17 cellular contexts compared by ENCODE assay signal in the genomic region with DNA sequence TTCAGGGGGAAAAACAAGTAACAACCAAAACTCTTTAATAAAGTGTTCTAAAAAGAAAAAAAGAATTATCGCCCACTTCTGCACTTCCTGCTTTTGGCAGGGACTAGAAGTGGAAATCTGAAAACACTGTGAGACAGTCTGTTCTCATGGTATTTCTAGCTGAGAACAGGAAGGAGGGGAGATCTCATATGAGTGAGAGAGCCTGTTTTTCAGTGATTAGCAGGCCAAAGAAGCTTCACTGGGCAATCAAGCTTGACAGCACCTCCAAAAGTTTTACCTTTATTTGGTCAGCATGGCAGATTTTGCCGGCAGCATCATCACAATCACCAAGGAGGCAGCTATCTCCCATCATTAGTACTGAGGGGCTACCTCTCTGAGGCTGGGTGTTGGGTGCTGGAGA.
DNase-seq lines count a peak whose midpoint lies in the region; ATAC-seq, FAIRE-seq and TF ChIP-seq lines count a peak whose summit lies in the region.
"Had no signal": no experiment of that assay in that cellular context is flagged by ENCODE, and none has a peak within 500 bp of the region (broad histone marks: within the 10 kb centered on the region; RNA-seq: fewer than 3 reads in every experiment).

No MANE protein-coding gene starts in this region.

- TF ChIP-seq CTCF in GM12878 (IDR thresholded peaks at IDR 0.05 in 2 of 3, conservative IDR thresholded peaks at IDR 0.05 in 1 of 3; ENCODE audit: control insufficient read depth in 2 of 3, extremely low read depth in 1 of 3, insufficient read depth in 1 of 3, low read depth in 3 of 3, low read length in 3 of 3): no peak

- CTCF ChIA-PET in GM12878 (lab: Yijun Ruan, JAX): interaction anchor here (0.5 to 1.1 kb wide), 2 partner anchors 110 to 124 kb away, joined by 3 read pairs; no protein-coding TSS in a partner anchor

- TF ChIP-seq RAD21 in GM12878 (IDR thresholded peaks at IDR 0.05; ENCODE audit: insufficient read depth, low read depth, low read length): no peak

- WGBS in GM12878 (ENCODE audit: insufficient coverage, insufficient replicate concordance, low lambda C conversion rate, missing lambda C conversion rate): 21% methylated on average over 2 of the region's 2 CpGs

- ATAC-seq in HG02610 (IDR thresholded peaks at IDR 0.05; ENCODE audit: unreplicated experiment) (peak; percentile 43), GM12878 (peak; percentile 62), HG02623 (IDR thresholded peaks at IDR 0.05; ENCODE audit: unreplicated experiment) (no peak)
- peak; percentile 40 to 47 for ATAC-seq in stimulated activated naive B cell treated with anti-CD40 and anti-IgM and Interleukin-4, amounts not matched to agents 10 μg/mL and 1 μg/mL and 100 μg/mL, for 72 hours (replicated peaks)

- H3K27ac Mint-ChIP-seq in stimulated activated naive B cell treated with anti-CD40 and anti-IgM and Interleukin-4, amounts not matched to agents 10 μg/mL and 1 μg/mL and 100 μg/mL, for 72 hours: no peak overlapping the region
- H3K27ac Mint-ChIP-seq: endodermal cell, naive B cell had no signal

- peak overlapping the region; percentile 12; the same call in 1 of the 2 replicates for H3K9ac ChIP-seq in GM12878 (ENCODE audit: control insufficient read depth, insufficient read depth, low read length)

- no peaks in the 10 kb centered on the region for H3K36me3 ChIP-seq in GM12878 (ENCODE audit: control insufficient read depth in 2 of 2, insufficient read depth in 2 of 2, low read length in 1 of 2)
- H3K36me3 ChIP-seq: MG63 had no signal

- peak overlapping the region; percentile 51 for H3K4me2 ChIP-seq in GM12878 (ENCODE audit: control insufficient read depth, insufficient read depth)
- H3K4me2 ChIP-seq: PC-9 had no signal

- in situ Hi-C loops in GM12878 (cut with MboI): no loop called here

- peak; percentile 63 for FAIRE-seq in GM18507 (lab: Jason Lieb, UNC)
- FAIRE-seq in GM12878 (lab: Jason Lieb, UNC): no peak

- peak overlapping the region; percentile 89 for H2AFZ ChIP-seq in GM12878 (ENCODE audit: control insufficient read depth, low read depth, low read length)
- H2AFZ ChIP-seq: PC-9 had no signal

- TF ChIP-seq EP300 in GM12878 (IDR thresholded peaks at IDR 0.05; ENCODE audit: borderline replicate concordance in 1 of 2, control insufficient read depth in 1 of 2, low read depth in 2 of 2, low read length in 2 of 2): no peak

- no peaks in the 10 kb centered on the region for H3K36me3 Mint-ChIP-seq in stimulated activated naive B cell treated with anti-CD40 and anti-IgM and Interleukin-4, amounts not matched to agents 10 μg/mL and 1 μg/mL and 100 μg/mL, for 72 hours
- H3K36me3 Mint-ChIP-seq: naive B cell had no signal

- no TSS peak for BruUV-seq in GM12878 (replicated peaks; lab: Mats Ljungman, UMichigan)

- H4K20me1 ChIP-seq in GM12878 (ENCODE audit: control insufficient read depth, insufficient read depth): no peaks in the 10 kb centered on the region

- H3K4me3 ChIP-seq in GM12878: no peak overlapping the region
- H3K4me3 ChIP-seq: MG63, PC-9, SK-N-MC had no signal

- no peaks in the 10 kb centered on the region for H3K79me2 ChIP-seq in GM12878 (ENCODE audit: control insufficient read depth, insufficient read depth, low read length)

- DNase-seq in GM18507 (ENCODE audit: extremely low spot score, insufficient read length, low read depth) (no peak), GM12878 (ENCODE audit: low read depth, low spot score) (no peak), NCI-H526 treated with DMSO at 0.1 percent for 48 hours (lab: John Stamatoyannopoulos, UW) (no peak), NCI-H345 treated with DMSO at 0.1 percent for 48 hours (lab: John Stamatoyannopoulos, UW; ENCODE audit: unreplicated experiment) (no peak)
- no peak for DNase-seq in stimulated activated naive B cell treated with anti-CD40 and anti-IgM and Interleukin-4, amounts not matched to agents 10 μg/mL and 1 μg/mL and 100 μg/mL, for 72 hours
- DNase-seq: activated CD4-positive, alpha-beta T cell treated with anti-CD3 and anti-CD28 coated beads, Interleukin-2, amount 50 U/mL, for 4 hours; activated T-cell treated with anti-CD3 and anti-CD28 coated beads, Interleukin-2, amount 50 U/mL, for 48 hours; caudate nucleus; DMS 273 treated with DMSO at 0.1 percent for 48 hours; endodermal cell; MG63; naive B cell; NCI-H2029 treated with DMSO at 0.1 percent for 48 hours; PC-9 had no signal

- peaks cover 12 to 38% of the 10 kb centered on the region in 2 donors for H3K4me1 Mint-ChIP-seq in stimulated activated naive B cell treated with anti-CD40 and anti-IgM and Interleukin-4, amounts not matched to agents 10 μg/mL and 1 μg/mL and 100 μg/mL, for 72 hours

- RAD21 ChIA-PET in GM12878 (lab: Charles Lee; ENCODE audit: unreplicated experiment): interaction anchor here (0.9 to 1.6 kb wide), 7 partner anchors 10 to 77 kb away, joined by 3 to 7 read pairs (median 4); no protein-coding TSS in a partner anchor

- no peaks in the 10 kb centered on the region for H3K27me3 ChIP-seq in GM12878 (replicated peaks in 1 of 2; ENCODE audit: control insufficient read depth in 2 of 2, insufficient read depth in 2 of 2, low read length in 1 of 2)
- H3K27me3 ChIP-seq: MG63 had no signal

- peaks cover 0 to 5% of the 10 kb centered on the region in 2 donors for H3K27me3 Mint-ChIP-seq in stimulated activated naive B cell treated with anti-CD40 and anti-IgM and Interleukin-4, amounts not matched to agents 10 μg/mL and 1 μg/mL and 100 μg/mL, for 72 hours
- H3K27me3 Mint-ChIP-seq: naive B cell had no signal

- TF ChIP-seq POLR2A in GM12878 (IDR thresholded peaks at IDR 0.05; ENCODE audit: low read depth, low read length): no peak

- H3K9me3 Mint-ChIP-seq in stimulated activated naive B cell treated with anti-CD40 and anti-IgM and Interleukin-4, amounts not matched to agents 10 μg/mL and 1 μg/mL and 100 μg/mL, for 72 hours: peaks cover 0 to 2% of the 10 kb centered on the region in 2 donors
- H3K9me3 Mint-ChIP-seq: endodermal cell had no signal

- intact Hi-C loops in GM12878 (cut with micrococcal nuclease; ENCODE audit: unreplicated experiment): no loop called here

- peaks cover 35% of the 10 kb centered on the region for H3K4me1 ChIP-seq in GM12878 (ENCODE audit: control insufficient read depth, insufficient read depth, low read length)

- SMC1A ChIA-PET in GM12878 (lab: Charles Lee; ENCODE audit: uncharacterized antibody, unreplicated experiment): interaction anchor here (0.8 to 2.6 kb wide), 11 partner anchors 9 to 330 kb away, joined by 3 to 13 read pairs (median 4); no protein-coding TSS in a partner anchor

- POLR2A ChIA-PET in GM12878 (lab: Charles Lee): interaction anchor here (0.9 kb wide), 1 partner anchor 12 kb away, joined by 3 read pairs; no protein-coding TSS in a partner anchor

- H3K27ac ChIP-seq in GM12878 (ENCODE audit: control insufficient read depth, insufficient read depth): peak overlapping the region; percentile 67
- H3K27ac ChIP-seq: PC-9, SK-N-MC had no signal

- no peaks in the 10 kb centered on the region; the same call in 2 of the 3 replicates for H3K9me3 ChIP-seq in GM12878 (replicated peaks; ENCODE audit: control insufficient read depth, insufficient read depth, low read length)
- H3K9me3 ChIP-seq: MG63 had no signal

- no peak overlapping the region for H3K4me3 Mint-ChIP-seq in stimulated activated naive B cell treated with anti-CD40 and anti-IgM and Interleukin-4, amounts not matched to agents 10 μg/mL and 1 μg/mL and 100 μg/mL, for 72 hours
- H3K4me3 Mint-ChIP-seq: endodermal cell, naive B cell had no signal

TF ChIP-seq in GM12878, 131 proteins besides CTCF, POLR2A, EP300 and RAD21 (continues in another document):
- TF ChIP-seq IRF3 (IDR thresholded peaks at IDR 0.05) (no peak), POU2F2 (IDR thresholded peaks at IDR 0.05; ENCODE audit: borderline replicate concordance, low read depth, low read length) (no peak), NR2F1 (conservative IDR thresholded peaks at IDR 0.05) (no peak), LARP7 (IDR thresholded peaks at IDR 0.05) (no peak), SPI1 (IDR thresholded peaks at IDR 0.05; ENCODE audit: borderline replicate concordance, insufficient read depth, low read depth, low read length) (peak; percentile 70; the same call in 1 of the 2 replicates), YBX1 (IDR thresholded peaks at IDR 0.05) (no peak), PAX5 (IDR thresholded peaks at IDR 0.05; ENCODE audit: borderline replicate concordance, low read depth, low read length) (peak; percentile 79; the same call in 1 of the 2 replicates), TARDBP (IDR thresholded peaks at IDR 0.05; ENCODE audit: borderline replicate concordance) (no peak), RB1 (IDR thresholded peaks at IDR 0.05; ENCODE audit: borderline replicate concordance) (no peak), SRF (IDR thresholded peaks at IDR 0.05; ENCODE audit: low read depth in 2 of 2, low read length in 2 of 2) (peak in 1 of 2 experiments; percentile 75; a peak in 2 of 4 replicates), ZNF24 (IDR thresholded peaks at IDR 0.05) (no peak), ZSCAN29 (IDR thresholded peaks at IDR 0.05) (no peak), ESRRA (IDR thresholded peaks at IDR 0.05; ENCODE audit: low read length) (no peak), USF1 (IDR thresholded peaks at IDR 0.05; ENCODE audit: borderline replicate concordance, extremely low read length, insufficient read depth, low read depth, low read length) (no peak), SMARCA5 (IDR thresholded peaks at IDR 0.05) (no peak), SREBF1 (IDR thresholded peaks at IDR 0.05; ENCODE audit: low read length) (no peak)
